ENCODE assay signal across 23 cellular contexts in the genomic region with DNA sequence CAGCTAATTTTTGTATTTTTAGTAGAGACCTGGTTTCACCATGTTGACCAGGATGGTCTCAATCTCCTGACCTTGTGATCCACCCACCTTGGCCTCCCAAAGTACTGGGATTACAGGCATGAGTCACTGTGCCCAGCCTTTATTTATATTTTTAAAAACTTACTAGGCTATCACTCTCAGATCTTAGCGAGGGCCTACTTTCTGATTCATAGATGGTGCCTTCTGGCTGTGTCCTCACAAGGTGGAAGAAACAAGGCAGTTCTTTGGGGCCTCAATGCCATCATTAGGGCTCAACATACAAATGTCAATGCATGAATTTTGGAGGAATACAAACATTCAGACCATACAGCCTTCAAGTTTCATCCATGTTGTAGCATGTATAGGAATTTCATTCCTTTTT.
"Had no signal": no experiment of that assay in that cellular context is flagged by ENCODE, and none has a peak within 500 bp of the region (broad histone marks: within the 10 kb centered on the region; RNA-seq: fewer than 3 reads in every experiment).

No MANE protein-coding gene starts in this region.

- H3K27ac Mint-ChIP-seq: activated T-cell treated with anti-CD3 and anti-CD28 coated beads, Interleukin-2, amount 50 U/mL, for 24 hours; nephron progenitor cell had no signal

- DNase-seq: activated CD4-positive, alpha-beta T cell treated with anti-CD3 and anti-CD28 coated beads for 36 hours; activated CD4-positive, alpha-beta T cell treated with anti-CD3 and anti-CD28 coated beads, Interleukin-2, amount 50 U/mL, for 48 hours; activated effector memory CD4-positive, alpha-beta T cell treated with Interleukin-2 at 50 U/mL for 16 hours; activated naive CD4-positive, alpha-beta T cell treated with anti-CD3 and anti-CD28 coated beads, Interleukin-2, amount 50 U/mL, for 16 hours; activated T-cell treated with anti-CD3 and anti-CD28 coated beads, Interleukin-2, amount 50 U/mL, for 24 hours; aorta; brain microvascular endothelial cell; gastrocnemius medialis; heart right ventricle; islet precursor cell; lower lobe of right lung; nephron progenitor cell; occipital lobe; right cardiac atrium; small intestine; stimulated activated CD4-positive, alpha-beta T cell treated with anti-CD3 and anti-CD28 coated beads, Interleukin-4, amount 100 ng/mL, for 1 hour; upper lobe of right lung had no signal

- H3K27me3 Mint-ChIP-seq: activated CD4-positive, alpha-beta T cell treated with anti-CD3 and anti-CD28 coated beads for 36 hours; activated T-cell treated with anti-CD3 and anti-CD28 coated beads, Interleukin-2, amount 50 U/mL, for 24 hours; progenitor cell of endocrine pancreas had no signal

- H3K4me3 Mint-ChIP-seq: activated CD4-positive, alpha-beta T cell treated with anti-CD3 and anti-CD28 coated beads for 36 hours; activated T-cell treated with anti-CD3 and anti-CD28 coated beads, Interleukin-2, amount 50 U/mL, for 24 hours; nephron progenitor cell; WTC11 had no signal

- H3K9me3 ChIP-seq: gastrocnemius medialis, heart right ventricle, lower lobe of right lung, thoracic aorta, upper lobe of right lung had no signal

- FAIRE-seq: small intestine, TTC549 had no signal

- H3K4me3 ChIP-seq: coronary artery, gastrocnemius medialis, heart right ventricle, lower lobe of right lung, thoracic aorta, upper lobe of right lung had no signal

- H3K36me3 ChIP-seq: brain microvascular endothelial cell, gastrocnemius medialis, lower lobe of right lung, thoracic aorta, upper lobe of right lung had no signal

- H3K27me3 ChIP-seq: brain microvascular endothelial cell, gastrocnemius medialis, heart right ventricle, upper lobe of right lung had no signal

- H3K27ac ChIP-seq: brain microvascular endothelial cell, coronary artery, gastrocnemius medialis, heart right ventricle, lower lobe of right lung, thoracic aorta, upper lobe of right lung had no signal

- H3K9me3 Mint-ChIP-seq: activated T-cell treated with anti-CD3 and anti-CD28 coated beads, Interleukin-2, amount 50 U/mL, for 24 hours; stimulated activated effector memory CD8-positive, alpha-beta T cell treated with anti-CD3 and anti-CD28 coated beads, Interleukin-12 subunit alpha, Interleukin-12 subunit beta, amount 100 ng/mL, for 72 hours had no signal

- ATAC-seq: activated CD4-positive, alpha-beta T cell treated with anti-CD3 and anti-CD28 coated beads for 36 hours; gastrocnemius medialis; heart right ventricle; lower lobe of right lung; right cardiac atrium; stimulated activated effector memory CD8-positive, alpha-beta T cell treated with anti-CD3 and anti-CD28 coated beads, Interleukin-12 subunit alpha, Interleukin-12 subunit beta, amount 100 ng/mL, for 72 hours; upper lobe of right lung; WTC11 had no signal
